Comparison of ENCODE assay signal across 8 cellular contexts in the genomic region with DNA sequence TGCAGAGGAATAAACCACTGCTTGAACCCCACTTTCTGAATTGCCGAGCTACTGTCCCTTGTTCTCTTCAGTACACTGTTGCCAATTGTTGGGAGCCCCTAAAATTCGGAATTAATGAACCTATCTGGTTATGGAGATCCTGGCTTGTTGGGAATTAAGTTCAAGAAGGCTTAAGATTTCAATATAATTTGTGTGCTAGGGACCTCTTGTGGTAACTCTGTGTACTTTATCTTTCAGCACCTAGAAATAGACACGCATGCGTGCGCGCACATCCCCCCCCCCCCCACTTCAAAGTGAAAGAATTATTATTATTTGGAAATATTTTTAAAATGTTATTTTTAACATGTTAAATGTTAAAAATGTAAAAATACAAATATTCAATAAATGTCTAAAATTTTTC. TPM values are rescaled to one million over a fixed set of nuclear protein-coding genes. Genes with fewer than 3 reads are reported as not detected.
DNase-seq lines count a peak whose midpoint lies in the region; ATAC-seq and TF ChIP-seq lines count a peak whose summit lies in the region.

No MANE protein-coding gene starts in this region.

- H3F3A ChIP-seq in neural cell (ENCODE audit: insufficient read depth, low read length, poor library complexity, severe bottlenecking): no peaks in the 10 kb centered on the region

- TF ChIP-seq CTCF in neural cell (IDR thresholded peaks at IDR 0.05; ENCODE audit: poor library complexity, severe bottlenecking): peak; percentile 80

- no peak overlapping the region for H3K4me3 ChIP-seq in neural cell (ENCODE audit: low read length)

- peak; percentile 80 for TF ChIP-seq RAD21 in neural cell (conservative IDR thresholded peaks at IDR 0.05)

- TF ChIP-seq POLR2A in erythroblast (IDR thresholded peaks at IDR 0.05; ENCODE audit: low read length): no peak

- no peaks in the 10 kb centered on the region for H3K9me3 ChIP-seq in neural cell (ENCODE audit: low read length)

- peak; percentile 63 for DNase-seq in D341Med (ENCODE audit: low spot score)
- peak; percentile 47 for DNase-seq in HPDE6-E6E7 (ENCODE audit: extremely low spot score)
- DNase-seq in RPMI8226: peak; percentile 52
- DNase-seq in erythroblast (lab: John Stamatoyannopoulos, UW): peak; percentile 51 to 60
- no peak for DNase-seq in activated T-cell treated with anti-CD3 and anti-CD28 coated beads for 4 hours

- H3K4me2 ChIP-seq in neural cell (ENCODE audit: low read length): no peak overlapping the region

- no peaks in the 10 kb centered on the region for H3K79me2 ChIP-seq in neural cell (replicated peaks; ENCODE audit: insufficient read depth, low read length)

- no peaks in the 10 kb centered on the region for H3K27me3 ChIP-seq in neural cell (ENCODE audit: insufficient read depth, low read depth, low read length)

- no peak for TF ChIP-seq EP300 in neural cell (conservative IDR thresholded peaks at IDR 0.05; ENCODE audit: poor library complexity, severe bottlenecking)

- no peak overlapping the region for H3K9ac ChIP-seq in neural cell (ENCODE audit: low read length)

- H3K9me2 ChIP-seq in neural cell (ENCODE audit: insufficient read depth, low read length): no peaks in the 10 kb centered on the region

- H3K36me3 ChIP-seq in neural cell (ENCODE audit: insufficient read depth, low read length): no peaks in the 10 kb centered on the region

- no peak overlapping the region for H2AFZ ChIP-seq in neural cell (ENCODE audit: low read depth, low read length)

- H3K27ac ChIP-seq in neural cell (ENCODE audit: low read length): no peak overlapping the region

- H4K20me1 ChIP-seq in neural cell (ENCODE audit: insufficient read depth): no peaks in the 10 kb centered on the region

- no peak for ATAC-seq in HG02588 (IDR thresholded peaks at IDR 0.05; ENCODE audit: unreplicated experiment)
- no peak for ATAC-seq in HG03095 (IDR thresholded peaks at IDR 0.05; ENCODE audit: unreplicated experiment)

TF ChIP-seq in neural cell, 6 proteins besides CTCF, POLR2A, EP300 and RAD21:
- TF ChIP-seq SMC3 (conservative IDR thresholded peaks at IDR 0.05; ENCODE audit: poor library complexity): peak; percentile 73
- TF ChIP-seq EZH2 (IDR thresholded peaks at IDR 0.05; ENCODE audit: borderline replicate concordance, insufficient read depth, low read length, poor library complexity, severe bottlenecking): no peak
- TF ChIP-seq, protein P1, sequence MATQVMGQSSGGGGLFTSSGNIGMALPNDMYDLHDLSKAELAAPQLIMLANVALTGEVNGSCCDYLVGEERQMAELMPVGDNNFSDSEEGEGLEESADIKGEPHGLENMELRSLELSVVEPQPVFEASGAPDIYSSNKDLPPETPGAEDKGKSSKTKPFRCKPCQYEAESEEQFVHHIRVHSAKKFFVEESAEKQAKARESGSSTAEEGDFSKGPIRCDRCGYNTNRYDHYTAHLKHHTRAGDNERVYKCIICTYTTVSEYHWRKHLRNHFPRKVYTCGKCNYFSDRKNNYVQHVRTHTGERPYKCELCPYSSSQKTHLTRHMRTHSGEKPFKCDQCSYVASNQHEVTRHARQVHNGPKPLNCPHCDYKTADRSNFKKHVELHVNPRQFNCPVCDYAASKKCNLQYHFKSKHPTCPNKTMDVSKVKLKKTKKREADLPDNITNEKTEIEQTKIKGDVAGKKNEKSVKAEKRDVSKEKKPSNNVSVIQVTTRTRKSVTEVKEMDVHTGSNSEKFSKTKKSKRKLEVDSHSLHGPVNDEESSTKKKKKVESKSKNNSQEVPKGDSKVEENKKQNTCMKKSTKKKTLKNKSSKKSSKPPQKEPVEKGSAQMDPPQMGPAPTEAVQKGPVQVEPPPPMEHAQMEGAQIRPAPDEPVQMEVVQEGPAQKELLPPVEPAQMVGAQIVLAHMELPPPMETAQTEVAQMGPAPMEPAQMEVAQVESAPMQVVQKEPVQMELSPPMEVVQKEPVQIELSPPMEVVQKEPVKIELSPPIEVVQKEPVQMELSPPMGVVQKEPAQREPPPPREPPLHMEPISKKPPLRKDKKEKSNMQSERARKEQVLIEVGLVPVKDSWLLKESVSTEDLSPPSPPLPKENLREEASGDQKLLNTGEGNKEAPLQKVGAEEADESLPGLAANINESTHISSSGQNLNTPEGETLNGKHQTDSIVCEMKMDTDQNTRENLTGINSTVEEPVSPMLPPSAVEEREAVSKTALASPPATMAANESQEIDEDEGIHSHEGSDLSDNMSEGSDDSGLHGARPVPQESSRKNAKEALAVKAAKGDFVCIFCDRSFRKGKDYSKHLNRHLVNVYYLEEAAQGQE (IDR thresholded peaks at IDR 0.05; ENCODE audit: borderline replicate concordance): no peak

RNA-seq across cellular contexts. Expression of gene FAM169A, which starts 53.3 kb away (rescaled TPM):
- polyA plus RNA-seq in neural cell: 40.7 and 46.7 TPM in 2 replicates
- 156 and 170 TPM in 2 replicates for polyA minus RNA-seq in neural cell
